1 cellular context compared by ENCODE assay signal in genomic region chr7:4006687-4007086, GRCh38.
TF ChIP-seq lines count a peak whose summit lies in the region.

No MANE protein-coding gene starts in this region.

TF ChIP-seq in HepG2, 621 proteins besides CTCF, POLR2A, EP300 and RAD21 (continued from another document and continues in another):
- TF ChIP-seq, protein P1, sequence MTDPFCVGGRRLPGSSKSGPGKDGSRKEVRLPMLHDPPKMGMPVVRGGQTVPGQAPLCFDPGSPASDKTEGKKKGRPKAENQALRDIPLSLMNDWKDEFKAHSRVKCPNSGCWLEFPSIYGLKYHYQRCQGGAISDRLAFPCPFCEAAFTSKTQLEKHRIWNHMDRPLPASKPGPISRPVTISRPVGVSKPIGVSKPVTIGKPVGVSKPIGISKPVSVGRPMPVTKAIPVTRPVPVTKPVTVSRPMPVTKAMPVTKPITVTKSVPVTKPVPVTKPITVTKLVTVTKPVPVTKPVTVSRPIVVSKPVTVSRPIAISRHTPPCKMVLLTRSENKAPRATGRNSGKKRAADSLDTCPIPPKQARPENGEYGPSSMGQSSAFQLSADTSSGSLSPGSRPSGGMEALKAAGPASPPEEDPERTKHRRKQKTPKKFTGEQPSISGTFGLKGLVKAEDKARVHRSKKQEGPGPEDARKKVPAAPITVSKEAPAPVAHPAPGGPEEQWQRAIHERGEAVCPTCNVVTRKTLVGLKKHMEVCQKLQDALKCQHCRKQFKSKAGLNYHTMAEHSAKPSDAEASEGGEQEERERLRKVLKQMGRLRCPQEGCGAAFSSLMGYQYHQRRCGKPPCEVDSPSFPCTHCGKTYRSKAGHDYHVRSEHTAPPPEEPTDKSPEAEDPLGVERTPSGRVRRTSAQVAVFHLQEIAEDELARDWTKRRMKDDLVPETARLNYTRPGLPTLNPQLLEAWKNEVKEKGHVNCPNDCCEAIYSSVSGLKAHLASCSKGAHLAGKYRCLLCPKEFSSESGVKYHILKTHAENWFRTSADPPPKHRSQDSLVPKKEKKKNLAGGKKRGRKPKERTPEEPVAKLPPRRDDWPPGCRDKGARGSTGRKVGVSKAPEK (CRISPR knock-in tag; IDR thresholded peaks at IDR 0.05; ENCODE audit: borderline replicate concordance) = no peak
- TF ChIP-seq ZC3H4 (CRISPR knock-in tag; IDR thresholded peaks at IDR 0.05; ENCODE audit: borderline replicate concordance) (no peak), GFI1 (CRISPR knock-in tag; IDR thresholded peaks at IDR 0.05; ENCODE audit: borderline replicate concordance) (peak; percentile 58; the same call in 1 of the 2 replicates), ZNF382 (CRISPR knock-in tag; IDR thresholded peaks at IDR 0.05; ENCODE audit: borderline replicate concordance) (no peak), HNRNPLL (IDR thresholded peaks at IDR 0.05; ENCODE audit: low read depth, low read length, poor library complexity, severe bottlenecking) (no peak), ZMAT5 (CRISPR knock-in tag; IDR thresholded peaks at IDR 0.05; ENCODE audit: borderline replicate concordance, low read depth) (no peak), MEIS1 (CRISPR knock-in tag; IDR thresholded peaks at IDR 0.05; ENCODE audit: borderline replicate concordance) (no peak), ZFX (CRISPR knock-in tag; IDR thresholded peaks at IDR 0.05; ENCODE audit: low read depth) (peak; percentile 73), ZNF557 (CRISPR knock-in tag; IDR thresholded peaks at IDR 0.05) (no peak), ZNF720 (CRISPR knock-in tag; IDR thresholded peaks at IDR 0.05) (no peak), KAT8 (CRISPR knock-in tag; IDR thresholded peaks at IDR 0.05) (peak; percentile 38; the same call in 1 of the 2 replicates), ZNF329 (CRISPR knock-in tag; IDR thresholded peaks at IDR 0.05; ENCODE audit: low read depth) (no peak), ZNF772 (CRISPR knock-in tag; IDR thresholded peaks at IDR 0.05) (no peak), AKNA (CRISPR knock-in tag; IDR thresholded peaks at IDR 0.05; ENCODE audit: borderline replicate concordance) (no peak), ZNF597 (CRISPR knock-in tag; IDR thresholded peaks at IDR 0.05) (no peak), CHD4 (IDR thresholded peaks at IDR 0.05; ENCODE audit: borderline replicate concordance, low read length) (no peak), HIVEP1 (CRISPR knock-in tag; IDR thresholded peaks at IDR 0.05) (no peak), HNF4A (CRISPR knock-in tag; IDR thresholded peaks at IDR 0.05) (peak; percentile 91), HOXA9 (CRISPR knock-in tag; IDR thresholded peaks at IDR 0.05; ENCODE audit: borderline replicate concordance) (no peak), MTF1 (CRISPR knock-in tag; IDR thresholded peaks at IDR 0.05) (no peak), WIZ (CRISPR knock-in tag; IDR thresholded peaks at IDR 0.05) (no peak), ZNF441 (CRISPR knock-in tag; IDR thresholded peaks at IDR 0.05; ENCODE audit: borderline replicate concordance) (no peak; the same call in 1 of the 2 replicates), FOXK2 (IDR thresholded peaks at IDR 0.05) (0 out of 2 replicates have a peak, but pooled peaks have one; percentile 42), MLX (CRISPR knock-in tag; IDR thresholded peaks at IDR 0.05) (no peak), SMC3 (IDR thresholded peaks at IDR 0.05; ENCODE audit: low read length) (no peak), RFX3 (CRISPR knock-in tag; IDR thresholded peaks at IDR 0.05) (no peak), ATF7-NPFF (CRISPR knock-in tag; IDR thresholded peaks at IDR 0.05; ENCODE audit: low read depth) (no peak), ZNF75D (CRISPR knock-in tag; IDR thresholded peaks at IDR 0.05; ENCODE audit: borderline replicate concordance) (no peak)
- TF ChIP-seq, protein P2, sequence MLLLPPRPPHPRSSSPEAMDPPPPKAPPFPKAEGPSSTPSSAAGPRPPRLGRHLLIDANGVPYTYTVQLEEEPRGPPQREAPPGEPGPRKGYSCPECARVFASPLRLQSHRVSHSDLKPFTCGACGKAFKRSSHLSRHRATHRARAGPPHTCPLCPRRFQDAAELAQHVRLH (CRISPR knock-in tag; IDR thresholded peaks at IDR 0.05; ENCODE audit: borderline replicate concordance, low read depth) = no peak; the same call in 1 of the 2 replicates
- TF ChIP-seq, protein P3, sequence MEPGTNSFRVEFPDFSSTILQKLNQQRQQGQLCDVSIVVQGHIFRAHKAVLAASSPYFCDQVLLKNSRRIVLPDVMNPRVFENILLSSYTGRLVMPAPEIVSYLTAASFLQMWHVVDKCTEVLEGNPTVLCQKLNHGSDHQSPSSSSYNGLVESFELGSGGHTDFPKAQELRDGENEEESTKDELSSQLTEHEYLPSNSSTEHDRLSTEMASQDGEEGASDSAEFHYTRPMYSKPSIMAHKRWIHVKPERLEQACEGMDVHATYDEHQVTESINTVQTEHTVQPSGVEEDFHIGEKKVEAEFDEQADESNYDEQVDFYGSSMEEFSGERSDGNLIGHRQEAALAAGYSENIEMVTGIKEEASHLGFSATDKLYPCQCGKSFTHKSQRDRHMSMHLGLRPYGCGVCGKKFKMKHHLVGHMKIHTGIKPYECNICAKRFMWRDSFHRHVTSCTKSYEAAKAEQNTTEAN (CRISPR knock-in tag; conservative IDR thresholded peaks at IDR 0.05) = no peak; the same call in 1 of the 2 replicates
- TF ChIP-seq, protein P4, sequence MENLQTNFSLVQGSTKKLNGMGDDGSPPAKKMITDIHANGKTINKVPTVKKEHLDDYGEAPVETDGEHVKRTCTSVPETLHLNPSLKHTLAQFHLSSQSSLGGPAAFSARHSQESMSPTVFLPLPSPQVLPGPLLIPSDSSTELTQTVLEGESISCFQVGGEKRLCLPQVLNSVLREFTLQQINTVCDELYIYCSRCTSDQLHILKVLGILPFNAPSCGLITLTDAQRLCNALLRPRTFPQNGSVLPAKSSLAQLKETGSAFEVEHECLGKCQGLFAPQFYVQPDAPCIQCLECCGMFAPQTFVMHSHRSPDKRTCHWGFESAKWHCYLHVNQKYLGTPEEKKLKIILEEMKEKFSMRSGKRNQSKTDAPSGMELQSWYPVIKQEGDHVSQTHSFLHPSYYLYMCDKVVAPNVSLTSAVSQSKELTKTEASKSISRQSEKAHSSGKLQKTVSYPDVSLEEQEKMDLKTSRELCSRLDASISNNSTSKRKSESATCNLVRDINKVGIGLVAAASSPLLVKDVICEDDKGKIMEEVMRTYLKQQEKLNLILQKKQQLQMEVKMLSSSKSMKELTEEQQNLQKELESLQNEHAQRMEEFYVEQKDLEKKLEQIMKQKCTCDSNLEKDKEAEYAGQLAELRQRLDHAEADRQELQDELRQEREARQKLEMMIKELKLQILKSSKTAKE (CRISPR knock-in tag; IDR thresholded peaks at IDR 0.05; ENCODE audit: borderline replicate concordance) = no peak; the same call in 1 of the 2 replicates
- TF ChIP-seq, protein P5, sequence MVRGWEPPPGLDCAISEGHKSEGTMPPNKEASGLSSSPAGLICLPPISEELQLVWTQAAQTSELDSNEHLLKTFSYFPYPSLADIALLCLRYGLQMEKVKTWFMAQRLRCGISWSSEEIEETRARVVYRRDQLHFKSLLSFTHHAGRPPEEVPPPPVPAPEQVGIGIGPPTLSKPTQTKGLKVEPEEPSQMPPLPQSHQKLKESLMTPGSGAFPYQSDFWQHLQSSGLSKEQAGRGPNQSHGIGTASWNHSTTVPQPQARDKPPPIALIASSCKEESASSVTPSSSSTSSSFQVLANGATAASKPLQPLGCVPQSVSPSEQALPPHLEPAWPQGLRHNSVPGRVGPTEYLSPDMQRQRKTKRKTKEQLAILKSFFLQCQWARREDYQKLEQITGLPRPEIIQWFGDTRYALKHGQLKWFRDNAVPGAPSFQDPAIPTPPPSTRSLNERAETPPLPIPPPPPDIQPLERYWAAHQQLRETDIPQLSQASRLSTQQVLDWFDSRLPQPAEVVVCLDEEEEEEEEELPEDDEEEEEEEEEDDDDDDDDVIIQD (CRISPR knock-in tag; IDR thresholded peaks at IDR 0.05; ENCODE audit: low read depth) = peak; percentile 11; the same call in 1 of the 2 replicates
- TF ChIP-seq, protein P6, sequence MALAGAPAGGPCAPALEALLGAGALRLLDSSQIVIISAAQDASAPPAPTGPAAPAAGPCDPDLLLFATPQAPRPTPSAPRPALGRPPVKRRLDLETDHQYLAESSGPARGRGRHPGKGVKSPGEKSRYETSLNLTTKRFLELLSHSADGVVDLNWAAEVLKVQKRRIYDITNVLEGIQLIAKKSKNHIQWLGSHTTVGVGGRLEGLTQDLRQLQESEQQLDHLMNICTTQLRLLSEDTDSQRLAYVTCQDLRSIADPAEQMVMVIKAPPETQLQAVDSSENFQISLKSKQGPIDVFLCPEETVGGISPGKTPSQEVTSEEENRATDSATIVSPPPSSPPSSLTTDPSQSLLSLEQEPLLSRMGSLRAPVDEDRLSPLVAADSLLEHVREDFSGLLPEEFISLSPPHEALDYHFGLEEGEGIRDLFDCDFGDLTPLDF (CRISPR knock-in tag; IDR thresholded peaks at IDR 0.05) = peak; percentile 90
- TF ChIP-seq, protein P7, sequence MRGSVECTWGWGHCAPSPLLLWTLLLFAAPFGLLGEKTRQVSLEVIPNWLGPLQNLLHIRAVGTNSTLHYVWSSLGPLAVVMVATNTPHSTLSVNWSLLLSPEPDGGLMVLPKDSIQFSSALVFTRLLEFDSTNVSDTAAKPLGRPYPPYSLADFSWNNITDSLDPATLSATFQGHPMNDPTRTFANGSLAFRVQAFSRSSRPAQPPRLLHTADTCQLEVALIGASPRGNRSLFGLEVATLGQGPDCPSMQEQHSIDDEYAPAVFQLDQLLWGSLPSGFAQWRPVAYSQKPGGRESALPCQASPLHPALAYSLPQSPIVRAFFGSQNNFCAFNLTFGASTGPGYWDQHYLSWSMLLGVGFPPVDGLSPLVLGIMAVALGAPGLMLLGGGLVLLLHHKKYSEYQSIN (CRISPR knock-in tag; IDR thresholded peaks at IDR 0.05; ENCODE audit: borderline replicate concordance) = no peak
